In genomic region chr11:74139919-74140431, GRCh38 we compare ENCODE assay signal across 2 cellular contexts.
TF ChIP-seq lines count a peak whose summit lies in the region.

No MANE protein-coding gene starts in this region.

TF ChIP-seq in A549, 52 proteins besides CTCF, POLR2A, EP300 and RAD21:
- peak; percentile 51; the same call in 1 of the 2 replicates for TF ChIP-seq GATA3 (IDR thresholded peaks at IDR 0.05; ENCODE audit: borderline replicate concordance)

TF ChIP-seq in H1, 55 proteins besides CTCF, POLR2A, EP300 and RAD21:
- TF ChIP-seq BRCA1 (IDR thresholded peaks at IDR 0.05; ENCODE audit: low read depth, low read length) (peak; percentile 14; the same call in 1 of the 2 replicates), TEAD4 (IDR thresholded peaks at IDR 0.05; ENCODE audit: low read depth, low read length) (peak; percentile 95), SP1 (IDR thresholded peaks at IDR 0.05; ENCODE audit: low read depth, low read length) (peak; percentile 28; the same call in 1 of the 2 replicates)
TF ChIP-seq in H1: peak in this region for 3; not testable (repeated sequence) for 52.
